8 cellular contexts compared by ENCODE assay signal in genomic region chr7:13990984-13991790, GRCh38.
DNase-seq lines count a peak whose midpoint lies in the region; ATAC-seq, FAIRE-seq and TF ChIP-seq lines count a peak whose summit lies in the region.

No MANE protein-coding gene starts in this region.

- peak; percentile 95 for DNase-seq in AG09319 (ENCODE audit: extremely low read depth, low read depth)
- DNase-seq in NCI-H774 (lab: John Stamatoyannopoulos, UW) = peak; percentile 94
- DNase-seq in activated CD8-positive, alpha-beta memory T cell treated with anti-CD3 and anti-CD28 coated beads for 1 hour (ENCODE audit: extremely low read depth in 1 of 2, low read depth in 1 of 2) = peak; percentile 29 to 33
- peak; percentile 98 for DNase-seq in medulla oblongata (ENCODE audit: extremely low spot score)
- DNase-seq in stimulated activated CD4-positive, alpha-beta T cell treated with anti-CD3 and anti-CD28 coated beads, TNF-alpha, amount 100 ng/mL, for 24 hours (ENCODE audit: low read depth in 3 of 3) = peak; percentile 9 to 57 (median 22)

- FAIRE-seq in endometrium (lab: Jason Lieb, UNC) = peak; percentile 99

- ATAC-seq in GM19035 (IDR thresholded peaks at IDR 0.05; ENCODE audit: unreplicated experiment) (peak; percentile 79), HG03469 (IDR thresholded peaks at IDR 0.05; ENCODE audit: unreplicated experiment) (peak; percentile 57)

- TF ChIP-seq CTCF in AG09319 (IDR thresholded peaks at IDR 0.05; ENCODE audit: low read depth, low read length) = no peak

Comparison
In these comparisons a context has a peak if more than half of its experiments do, and no peak if none do; other contexts are left out.
1. Peak in every context shown above with its lines: DNase-seq and ATAC-seq.
2. DNase-seq: peak in every context shown above with its lines; median percentile 98 in medulla oblongata; 95 in AG09319; 94 in NCI-H774; 31 in activated CD8-positive, alpha-beta memory T cell treated with anti-CD3 and anti-CD28 coated beads for 1 hour; 22 in stimulated activated CD4-positive, alpha-beta T cell treated with anti-CD3 and anti-CD28 coated beads, TNF-alpha, amount 100 ng/mL, for 24 hours.